In the genomic region with DNA sequence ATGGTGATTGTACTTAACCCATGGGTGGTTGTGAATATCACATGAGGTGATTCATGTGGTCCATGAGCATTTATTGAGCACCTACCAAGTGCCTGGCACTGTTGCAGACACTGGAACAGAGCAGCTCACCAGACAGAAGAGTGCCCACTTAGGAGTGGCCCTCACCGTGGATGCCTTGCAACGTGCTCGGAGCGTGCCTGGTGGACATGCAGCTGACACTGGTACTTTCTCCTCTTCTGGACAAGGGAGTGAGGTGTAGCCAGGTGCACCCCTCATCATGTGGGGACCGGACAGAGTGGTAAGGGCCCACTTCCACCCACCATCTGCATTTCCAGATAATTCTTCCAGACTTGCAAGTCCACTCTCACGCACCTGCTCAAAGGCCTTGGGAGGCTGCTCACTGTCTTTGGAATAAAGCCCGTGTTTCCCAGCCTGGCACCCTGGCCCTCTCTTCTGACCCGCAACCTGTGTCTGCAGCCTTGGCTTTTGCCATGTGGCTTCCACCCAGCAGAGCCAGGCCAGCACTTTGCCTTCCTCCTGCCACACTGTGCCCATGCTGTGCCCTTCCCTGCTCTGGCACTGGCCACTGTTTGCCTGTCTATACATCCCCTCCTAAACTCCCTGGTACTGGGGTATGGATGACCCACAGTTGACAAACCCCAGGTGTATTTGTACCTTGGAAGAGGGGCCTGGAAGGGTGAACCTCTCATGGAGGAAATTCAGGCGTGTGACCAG, we compare ENCODE assay signal across 25 cellular contexts.
DNase-seq lines count a peak whose midpoint lies in the region; ATAC-seq and TF ChIP-seq lines count a peak whose summit lies in the region.
"Had no signal": no experiment of that assay in that cellular context is flagged by ENCODE, and none has a peak within 500 bp of the region (broad histone marks: within the 10 kb centered on the region; RNA-seq: fewer than 3 reads in every experiment).

No MANE protein-coding gene starts in this region.

- H3K27me3 ChIP-seq in BLaER1 (no peaks in the 10 kb centered on the region), spleen (replicated peaks in 1 of 7) (peaks cover 0 to 5% (median 0%) of the 10 kb centered on the region in 7 donors)
- H3K27me3 ChIP-seq: BLaER1 treated with 17β-estradiol and CSF1 and Interleukin-3, amounts not matched to agents 10 nM and 100 nM; SJSA1 had no signal

- DNase-seq in cerebellar cortex (ENCODE audit: low spot score) (peak; percentile 89), left lobe of liver (ENCODE audit: low spot score) (peak; percentile 50), spleen (peak; percentile 62), GOT3 (lab: John Stamatoyannopoulos, UW) (no peak), Ammon's horn (ENCODE audit: low spot score) (no peak)
- DNase-seq in stimulated activated CD4-positive, alpha-beta T cell treated with anti-CD3 and anti-CD28 coated beads, Interleukin-15, amount 100 ng/mL, for 24 hours, result no peak
- DNase-seq in stimulated activated CD4-positive, alpha-beta T cell treated with anti-CD3 and anti-CD28 coated beads, Interleukin-4, amount 100 ng/mL, for 4 hours, result no peak
- DNase-seq: CD4-positive, alpha-beta T cell; DMS53; H7; Kasumi-1; NCI-H1105; NCI-H1436 treated with DMSO at 0.1 percent for 48 hours; NCI-H187 treated with DMSO at 0.1 percent for 48 hours; NCI-H2171 treated with DMSO at 0.1 percent for 48 hours; NCI-H446; NCI-H524 treated with DMSO at 0.1 percent for 48 hours; NCI-H774; NK-92 treated with Interleukin-12 subunit alpha and Interleukin-12 subunit beta, amount 100 ng/mL, for 24 hours; PC-9 had no signal

- WGBS in spleen, 5 donors, result 85 to 92% (median 86%) methylated on average over 6 to 9 of the region's 9 CpGs

- peaks cover 66% of the 10 kb centered on the region for H3K36me3 ChIP-seq in BLaER1
- no peaks in the 10 kb centered on the region for H3K36me3 ChIP-seq in spleen
- H3K36me3 ChIP-seq: SJSA1 had no signal

- no peak overlapping the region for H3K4me2 ChIP-seq in BLaER1
- H3K4me2 ChIP-seq: BLaER1 treated with 17β-estradiol and CSF1 and Interleukin-3, amounts not matched to agents 10 nM and 100 nM; PC-9 had no signal

- H3K4me3 ChIP-seq in BLaER1, result no peak overlapping the region
- no peak overlapping the region for H3K4me3 ChIP-seq in spleen
- H3K4me3 ChIP-seq: BLaER1 treated with 17β-estradiol and CSF1 and Interleukin-3, amounts not matched to agents 10 nM and 100 nM; K562; PC-9; SJSA1 had no signal

- TF ChIP-seq CTCF in spleen (IDR thresholded peaks at IDR 0.05 in 8 of 11, conservative IDR thresholded peaks at IDR 0.05 in 3 of 11), result no peak

- intact Hi-C loops in spleen (cut with DNase I; ENCODE audit: low total_unique reads), result no loop called here

- H3K4me1 ChIP-seq in BLaER1, result peaks cover 30% of the 10 kb centered on the region
- H3K4me1 ChIP-seq in spleen, result no peaks in the 10 kb centered on the region
- H3K4me1 ChIP-seq: SJSA1 had no signal

- TF ChIP-seq POLR2A in spleen (IDR thresholded peaks at IDR 0.05), result no peak

- H4K20me1 ChIP-seq in BLaER1, result no peaks in the 10 kb centered on the region
- H4K20me1 ChIP-seq: BLaER1 treated with 17β-estradiol and CSF1 and Interleukin-3, amounts not matched to agents 10 nM and 100 nM had no signal

- H3K27ac ChIP-seq in BLaER1 (0 out of 2 replicates have a peak overlapping the region, but pooled peaks have one; percentile 33), spleen (no peak overlapping the region)
- H3K27ac ChIP-seq: BLaER1 treated with 17β-estradiol and CSF1 and Interleukin-3, amounts not matched to agents 10 nM and 100 nM; PC-9; SJSA1 had no signal

- H3K9me3 ChIP-seq in BLaER1, result no peaks in the 10 kb centered on the region
- H3K9me3 ChIP-seq in spleen, result no peaks in the 10 kb centered on the region
- H3K9me3 ChIP-seq: BLaER1 treated with 17β-estradiol and CSF1 and Interleukin-3, amounts not matched to agents 10 nM and 100 nM; SJSA1 had no signal

- no peak overlapping the region for H3K9ac ChIP-seq in BLaER1
- H3K9ac ChIP-seq: BLaER1 treated with 17β-estradiol and CSF1 and Interleukin-3, amounts not matched to agents 10 nM and 100 nM had no signal

- peak; percentile 77 for ATAC-seq in left lobe of liver
- ATAC-seq: K562, Right ventricle myocardium inferior had no signal

Comparison
In these comparisons a context has a peak if more than half of its experiments do, and no peak if none do; other contexts are left out.
1. DNase-seq: peak in cerebellar cortex (single experiment), left lobe of liver (single experiment) and spleen (single experiment); none in GOT3 (single experiment), stimulated activated CD4-positive, alpha-beta T cell treated with anti-CD3 and anti-CD28 coated beads, Interleukin-15, amount 100 ng/mL, for 24 hours (single experiment), Ammon's horn (single experiment) and stimulated activated CD4-positive, alpha-beta T cell treated with anti-CD3 and anti-CD28 coated beads, Interleukin-4, amount 100 ng/mL, for 4 hours (0 of 2).